In the genomic region with DNA sequence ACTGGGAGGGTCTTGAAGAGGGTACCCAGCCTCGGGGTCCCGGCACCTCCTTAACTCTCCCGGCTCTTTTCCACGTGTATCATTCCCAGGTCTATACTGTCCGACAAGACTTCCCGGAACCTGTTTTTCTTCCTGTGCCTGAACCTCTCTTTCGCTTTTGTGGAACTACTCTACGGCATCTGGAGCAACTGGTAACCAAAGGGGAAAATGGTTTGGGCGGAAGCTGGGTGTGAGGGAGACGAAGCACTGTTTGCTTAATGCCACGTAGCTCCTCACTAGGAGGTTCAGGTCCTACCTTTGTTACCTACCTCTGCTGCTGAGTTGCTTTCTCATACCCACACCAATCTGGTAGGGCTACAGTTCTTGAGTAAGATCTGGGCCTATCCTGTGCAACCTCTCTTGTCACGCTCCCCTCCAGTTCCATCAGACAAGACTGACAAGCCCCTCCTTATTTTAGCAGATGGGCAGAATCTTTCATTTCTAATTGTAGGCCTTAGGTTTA, we compare ENCODE assay signal across 8 cellular contexts. TPM values are rescaled to one million over a fixed set of nuclear protein-coding genes. Genes with fewer than 3 reads are reported as not detected.
A peak's percentile ranks its signal among the peaks of the same experiment; 100 is the strongest.
DNase-seq lines count a peak whose midpoint lies in the region; TF ChIP-seq lines count a peak whose summit lies in the region.

No MANE protein-coding gene starts in this region.

- peak overlapping the region; percentile 98 for H3K9ac ChIP-seq in GM23248

- peak overlapping the region; percentile 97 for H3K4me3 Mint-ChIP-seq in T-helper 2 cell treated with Interferon-gamma antibody and Interleukin-4, amounts not matched to agents 5 μg/mL and 100 μg/mL, for 36 hours
- H3K4me3 Mint-ChIP-seq in immature natural killer cell: peak overlapping the region; percentile 97 to 100 (median 99)

- H3K27ac Mint-ChIP-seq in T-helper 2 cell treated with Interferon-gamma antibody and Interleukin-4, amounts not matched to agents 5 μg/mL and 100 μg/mL, for 36 hours: peak overlapping the region; percentile 98
- H3K27ac Mint-ChIP-seq in immature natural killer cell: peak overlapping the region; percentile 99 to 100 (median 100)

- H3K36me3 ChIP-seq in GM23248 (ENCODE audit: low read depth): peaks cover 33% of the 10 kb centered on the region

- H3K4me2 ChIP-seq in GM23248 (ENCODE audit: unreplicated experiment): peak overlapping the region; percentile 98

- peak; percentile 16 for TF ChIP-seq POLR2A in GM10847 (IDR thresholded peaks at IDR 0.05; ENCODE audit: extremely low read depth, insufficient read length)

- no peaks in the 10 kb centered on the region for H3K9me3 Mint-ChIP-seq in T-helper 2 cell treated with Interferon-gamma antibody and Interleukin-4, amounts not matched to agents 5 μg/mL and 100 μg/mL, for 36 hours
- no peaks in the 10 kb centered on the region for H3K9me3 Mint-ChIP-seq in immature natural killer cell

- H3K4me3 ChIP-seq in GM23248: peak overlapping the region; percentile 95

- H3K27me3 ChIP-seq in GM23248 (replicated peaks; ENCODE audit: insufficient read depth): no peaks in the 10 kb centered on the region

- H3K36me3 Mint-ChIP-seq in T-helper 2 cell treated with Interferon-gamma antibody and Interleukin-4, amounts not matched to agents 5 μg/mL and 100 μg/mL, for 36 hours (ENCODE audit: low read depth): peaks cover 32% of the 10 kb centered on the region
- H3K36me3 Mint-ChIP-seq in immature natural killer cell: peaks cover 4 to 18% (median 10%) of the 10 kb centered on the region in 3 donors

- no peaks in the 10 kb centered on the region for H4K20me1 ChIP-seq in GM23248 (ENCODE audit: insufficient read depth)

- H3K9me2 ChIP-seq in GM23248 (ENCODE audit: insufficient read depth): no peaks in the 10 kb centered on the region

- H3K27ac ChIP-seq in GM23248: peak overlapping the region; percentile 91

- H3K4me1 Mint-ChIP-seq in T-helper 2 cell treated with Interferon-gamma antibody and Interleukin-4, amounts not matched to agents 5 μg/mL and 100 μg/mL, for 36 hours (ENCODE audit: low read depth): peaks cover 43% of the 10 kb centered on the region
- peaks cover 33 to 64% of the 10 kb centered on the region in 2 donors for H3K4me1 Mint-ChIP-seq in immature natural killer cell

- peak; percentile 74 for DNase-seq in GM23248
- DNase-seq in LHCN-M2 (ENCODE audit: low read depth): peak; percentile 55
- DNase-seq in T-helper 2 cell treated with Interferon-gamma antibody and Interleukin-4, amounts not matched to agents 5 μg/mL and 100 μg/mL, for 36 hours (ENCODE audit: low spot score): peak; percentile 42
- peak; percentile 65 for DNase-seq in astrocyte of the hippocampus (ENCODE audit: low read depth, low spot score)
- peak; percentile 63 to 66 (median 63) for DNase-seq in immature natural killer cell
- DNase-seq in stimulated activated CD4-positive, alpha-beta T cell treated with anti-CD3 and anti-CD28 coated beads, Interleukin-15, amount 100 ng/mL, for 48 hours (ENCODE audit: low read depth in 2 of 2): peak; percentile 18 to 37
- no peak for DNase-seq in cortex of kidney (lab: John Stamatoyannopoulos, UW)

- 2% methylated on average over 12 of the region's 12 CpGs for WGBS in GM23248 (ENCODE audit: low coverage in 1 of 2, low lambda C conversion rate in 2 of 2, missing lambda C conversion rate in 2 of 2), 2 experiments

- H3F3A ChIP-seq in GM23248 (ENCODE audit: insufficient read depth): peaks cover 17% of the 10 kb centered on the region; the same call in 1 of the 2 replicates

- no peaks in the 10 kb centered on the region for H3K27me3 Mint-ChIP-seq in T-helper 2 cell treated with Interferon-gamma antibody and Interleukin-4, amounts not matched to agents 5 μg/mL and 100 μg/mL, for 36 hours (ENCODE audit: low read depth)
- peaks cover 14 to 20% (median 17%) of the 10 kb centered on the region in 3 donors for H3K27me3 Mint-ChIP-seq in immature natural killer cell (ENCODE audit: low read depth in 3 of 3)

- peaks cover 31% of the 10 kb centered on the region for H3K4me1 ChIP-seq in GM23248 (ENCODE audit: insufficient read depth)

- in situ Hi-C loops in GM23248 (cut with MboI): loop anchor here (25.0 kb wide), 1 partner anchor 1084 kb away; no protein-coding TSS in a partner anchor

- H2AFZ ChIP-seq in GM23248: peak overlapping the region; percentile 93

- H3K79me2 ChIP-seq in GM23248 (ENCODE audit: insufficient read depth): peaks cover 82% of the 10 kb centered on the region

- no peaks in the 10 kb centered on the region for H3K9me3 ChIP-seq in GM23248 (ENCODE audit: low read depth)

RNA-seq across cellular contexts. Expression of a gene that starts 0.6 kb away (rescaled TPM):
- 65.7 and 75.2 TPM in 2 replicates for total RNA-seq in GM23248 (2014; rRNA removed; shearing (Covaris generic))
- 35.2 and 38.0 TPM in 2 replicates for polyA plus RNA-seq in GM23248 (2016; fragmentation: Nextera tagmentation; extraction: Ambion mirVana)
- 35.2 and 39.6 TPM in 2 replicates for total RNA-seq in LHCN-M2 (2014; rRNA removed)
- 6.4 TPM for polyA plus RNA-seq in LHCN-M2 (2012)
- polyA plus RNA-seq in immature natural killer cell: 10 to 100 TPM; 12.3 to 18.2 (median 14.6) TPM

RNA-seq across cellular contexts. Expression of a gene that starts 1.9 kb away (rescaled TPM):
- total RNA-seq in GM23248 (2014; rRNA removed; shearing (Covaris generic)): 51.9 and 52.2 TPM in 2 replicates
- polyA plus RNA-seq in GM23248 (2016; fragmentation: Nextera tagmentation; extraction: Ambion mirVana): 54.6 and 56.3 TPM in 2 replicates
- total RNA-seq in LHCN-M2 (2014; rRNA removed): 35.0 and 37.5 TPM in 2 replicates
- 11.0 TPM for polyA plus RNA-seq in LHCN-M2 (2012)
- polyA plus RNA-seq in immature natural killer cell: 1 to 10 TPM; 5.2 to 9.9 (median 8.4) TPM
